In genomic region chr11:88604255-88604654, GRCh38 we compare ENCODE assay signal across 19 cellular contexts.
A peak's percentile ranks its signal among the peaks of the same experiment; 100 is the strongest.
DNase-seq lines count a peak whose midpoint lies in the region; ATAC-seq and TF ChIP-seq lines count a peak whose summit lies in the region.
"Had no signal": no experiment of that assay in that cellular context is flagged by ENCODE, and none has a peak within 500 bp of the region (broad histone marks: within the 10 kb centered on the region; RNA-seq: fewer than 3 reads in every experiment).

No MANE protein-coding gene starts in this region.

- H2AFZ ChIP-seq in smooth muscle cell (ENCODE audit: low read depth), result peak overlapping the region; percentile 32

- no peaks in the 10 kb centered on the region for H3K36me3 ChIP-seq in smooth muscle cell (ENCODE audit: low read depth)
- H3K36me3 ChIP-seq in heart right ventricle, result no peaks in the 10 kb centered on the region
- H3K36me3 ChIP-seq: gastroesophageal sphincter had no signal

- H3K4me1 ChIP-seq in smooth muscle cell (ENCODE audit: low read depth) (peaks cover 4% of the 10 kb centered on the region), heart right ventricle (peaks cover 0 to 13% (median 0%) of the 10 kb centered on the region in 9 donors)
- H3K4me1 ChIP-seq: gastroesophageal sphincter had no signal

- no peak for TF ChIP-seq CTCF in foreskin fibroblast (IDR thresholded peaks at IDR 0.05; ENCODE audit: low read depth, low read length)
- TF ChIP-seq CTCF in smooth muscle cell (IDR thresholded peaks at IDR 0.05; ENCODE audit: borderline replicate concordance, insufficient read depth, poor library complexity, severe bottlenecking), result no peak
- TF ChIP-seq CTCF in heart right ventricle (IDR thresholded peaks at IDR 0.05), result no peak

- H3K27me3 ChIP-seq in smooth muscle cell (ENCODE audit: low read depth) (no peaks in the 10 kb centered on the region), heart right ventricle (no peaks in the 10 kb centered on the region)
- H3K27me3 ChIP-seq: gastroesophageal sphincter had no signal

- peak overlapping the region; percentile 25 for H3K4me2 ChIP-seq in smooth muscle cell

- H3K9ac ChIP-seq in smooth muscle cell (ENCODE audit: low read depth), result no peak overlapping the region

- intact Hi-C loops in heart right ventricle (cut with DNase I), result no loop called here

- peak; percentile 8 for DNase-seq in ELR (ENCODE audit: low read depth)
- DNase-seq in astrocyte of the hippocampus (ENCODE audit: low read depth, low spot score), result peak; percentile 10
- DNase-seq in foreskin fibroblast, result peak; percentile 31 to 75
- DNase-seq in smooth muscle cell (lab: John Stamatoyannopoulos, UW; ENCODE audit: unreplicated experiment), result no peak
- DNase-seq in activated effector memory CD4-positive, alpha-beta T cell treated with anti-CD3 and anti-CD28 coated beads, Interleukin-2, amount 50 U/mL, for 16 hours, result no peak
- no peak for DNase-seq in NCI-H146 (lab: John Stamatoyannopoulos, UW)
- no peak for DNase-seq in heart right ventricle
- DNase-seq in COLO829 (ENCODE audit: low spot score), result no peak
- DNase-seq: activated naive CD8-positive, alpha-beta T cell treated with anti-CD3 and anti-CD28 coated beads for 36 hours; activated T-cell treated with anti-CD3 and anti-CD28 coated beads, Interleukin-2, amount 50 U/mL, for 72 hours; effector memory CD8-positive, alpha-beta T cell; HFFc6; NCI-H1694 treated with DMSO at 0.1 percent for 48 hours; NCI-H446 treated with DMSO at 0.1 percent for 48 hours; SHP77 treated with DMSO at 0.1 percent for 48 hours; small intestine had no signal

- ATAC-seq in heart right ventricle, result no peak
- ATAC-seq: activated T-cell treated with anti-CD3 and anti-CD28 coated beads, Interleukin-2, amount 50 U/mL, for 72 hours; effector memory CD8-positive, alpha-beta T cell; gastroesophageal sphincter; WTC11 had no signal

- WGBS in smooth muscle cell (ENCODE audit: low lambda C conversion rate), result 58% methylated on average over 2 of the region's 2 CpGs
- WGBS in heart right ventricle, 2 donors, result 61 to 74% methylated on average over 2 of the region's 2 CpGs

- H3K4me3 ChIP-seq in foreskin fibroblast (ENCODE audit: low read depth in 1 of 2, low read length in 2 of 2), result no peak overlapping the region
- H3K4me3 ChIP-seq in smooth muscle cell, result no peak overlapping the region
- no peak overlapping the region for H3K4me3 ChIP-seq in heart right ventricle
- H3K4me3 ChIP-seq: gastroesophageal sphincter had no signal

- H3F3A ChIP-seq in smooth muscle cell (ENCODE audit: low read depth), result no peaks in the 10 kb centered on the region

- no peak overlapping the region for H3K27ac ChIP-seq in smooth muscle cell (ENCODE audit: low read depth)
- H3K27ac ChIP-seq in heart right ventricle, result no peak overlapping the region
- H3K27ac ChIP-seq: C4-2B, gastroesophageal sphincter had no signal

- H4K20me1 ChIP-seq in smooth muscle cell (ENCODE audit: low read depth), result no peaks in the 10 kb centered on the region

- no peaks in the 10 kb centered on the region for H3K79me2 ChIP-seq in smooth muscle cell (ENCODE audit: low read depth)

- H3K9me3 ChIP-seq in smooth muscle cell (replicated peaks; ENCODE audit: low read depth) (no peaks in the 10 kb centered on the region), heart right ventricle (peaks cover 0 to 4% (median 0%) of the 10 kb centered on the region in 11 donors)
- H3K9me3 ChIP-seq: gastroesophageal sphincter had no signal

Comparison
In these comparisons a context has a peak if more than half of its experiments do, and no peak if none do; other contexts are left out.
1. DNase-seq: peak in ELR (single experiment), astrocyte of the hippocampus (single experiment) and foreskin fibroblast (2 of 2); none in smooth muscle cell (single experiment), activated effector memory CD4-positive, alpha-beta T cell treated with anti-CD3 and anti-CD28 coated beads, Interleukin-2, amount 50 U/mL, for 16 hours (single experiment), NCI-H146 (single experiment), heart right ventricle (0 of 2) and COLO829 (single experiment).